In the genomic region with DNA sequence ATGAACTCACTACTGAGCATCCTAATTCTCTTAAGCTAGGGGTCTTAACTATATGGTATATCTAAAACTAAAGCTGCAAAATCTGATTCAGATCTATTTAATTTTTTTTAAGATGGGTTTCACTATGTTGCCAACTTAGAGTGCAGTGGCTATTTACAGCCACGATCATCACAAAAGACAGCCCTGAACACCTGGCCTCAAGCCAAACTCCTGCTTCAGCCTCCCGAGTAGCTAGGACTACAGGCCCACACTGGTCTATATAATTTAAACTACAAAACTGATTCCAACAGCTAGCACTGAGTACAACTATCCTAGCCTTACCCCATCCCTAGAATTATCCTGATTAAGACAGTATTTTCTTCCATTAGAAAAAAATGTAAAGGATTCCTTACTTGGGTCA, we compare ENCODE assay signal across 13 cellular contexts. TPM values are rescaled to one million over a fixed set of nuclear protein-coding genes. Genes with fewer than 3 reads are reported as not detected.
DNase-seq lines count a peak whose midpoint lies in the region; ATAC-seq and TF ChIP-seq lines count a peak whose summit lies in the region.
"Had no signal": no experiment of that assay in that cellular context is flagged by ENCODE, and none has a peak within 500 bp of the region (broad histone marks: within the 10 kb centered on the region; RNA-seq: fewer than 3 reads in every experiment).

No MANE protein-coding gene starts in this region.

- no peak for TF ChIP-seq POLR2A in testis (IDR thresholded peaks at IDR 0.05)

- H3K27ac ChIP-seq in testis, result no peak overlapping the region

- TF ChIP-seq CTCF in testis (IDR thresholded peaks at IDR 0.05), result no peak

- no peak overlapping the region for H3K4me3 ChIP-seq in testis

- H3K36me3 ChIP-seq in testis (ENCODE audit: low read depth, missing control alignments), result no peaks in the 10 kb centered on the region

- ATAC-seq in Right ventricle myocardium superior (ENCODE audit: poor library complexity) (peak; percentile 79), GM19467 (IDR thresholded peaks at IDR 0.05; ENCODE audit: unreplicated experiment) (no peak)
- ATAC-seq: naive thymus-derived CD4-positive, alpha-beta T cell; PC-3 had no signal

- H3K9me3 ChIP-seq in testis, result no peaks in the 10 kb centered on the region

- no peaks in the 10 kb centered on the region for H3K27me3 ChIP-seq in testis

- 27 to 32% methylated on average over 2 of the region's 2 CpGs for WGBS in testis, 2 donors

- DNase-seq in NCI-H2107 treated with DMSO at 0.1 percent for 48 hours (lab: John Stamatoyannopoulos, UW; ENCODE audit: unreplicated experiment), result peak; percentile 40
- no peak for DNase-seq in NCI-H2107 (lab: John Stamatoyannopoulos, UW)
- DNase-seq in NCI-H748 treated with DMSO at 0.1 percent for 48 hours (lab: John Stamatoyannopoulos, UW), result peak; percentile 28
- peak; percentile 56 for DNase-seq in Right ventricle myocardium superior
- DNase-seq in testis, result peak; percentile 53
- DNase-seq in activated CD4-positive, CD25-positive, alpha-beta regulatory T cell treated with anti-CD3 and anti-CD28 coated beads, Interleukin-2, amount 50 U/mL, for 72 hours, result no peak
- DNase-seq in activated T-cell treated with anti-CD3 and anti-CD28 coated beads, Interleukin-2, amount 50 U/mL, for 1 hour, result no peak
- DNase-seq: activated CD8-positive, alpha-beta memory T cell treated with anti-CD3 and anti-CD28 coated beads for 24 hours; activated naive CD4-positive, alpha-beta T cell treated with anti-CD3 and anti-CD28 coated beads, Interleukin-2, amount 10 ng/mL, durations not matched to agents 7 days and 5 days; cerebellar nuclear complex; naive thymus-derived CD4-positive, alpha-beta T cell; PC-3 had no signal

- no peaks in the 10 kb centered on the region for H3K4me1 ChIP-seq in testis

- intact Hi-C loops in Right ventricle myocardium superior (cut with DNase I) (no loop called here), testis (cut with DNase I; ENCODE audit: low total_unique reads) (no loop called here)

RNA-seq across cellular contexts. Expression of a gene that starts 37.1 kb away (rescaled TPM):
- total RNA-seq in Right ventricle myocardium superior (24.7 TPM), testis (100 to 1,000 TPM; 146 to 165 TPM)
- 198 TPM for polyA plus RNA-seq in testis (ENCODE audit: insufficient read depth, low read depth, low replicate concordance)

Comparison
In these comparisons a context has a peak if more than half of its experiments do, and no peak if none do; other contexts are left out.
1. DNase-seq: peak in NCI-H2107 treated with DMSO at 0.1 percent for 48 hours (single experiment), NCI-H748 treated with DMSO at 0.1 percent for 48 hours (single experiment), Right ventricle myocardium superior (single experiment) and testis (single experiment); none in NCI-H2107 (single experiment), activated CD4-positive, CD25-positive, alpha-beta regulatory T cell treated with anti-CD3 and anti-CD28 coated beads, Interleukin-2, amount 50 U/mL, for 72 hours (single experiment) and activated T-cell treated with anti-CD3 and anti-CD28 coated beads, Interleukin-2, amount 50 U/mL, for 1 hour (single experiment).